ENCODE assay signal across 19 cellular contexts in the genomic region with DNA sequence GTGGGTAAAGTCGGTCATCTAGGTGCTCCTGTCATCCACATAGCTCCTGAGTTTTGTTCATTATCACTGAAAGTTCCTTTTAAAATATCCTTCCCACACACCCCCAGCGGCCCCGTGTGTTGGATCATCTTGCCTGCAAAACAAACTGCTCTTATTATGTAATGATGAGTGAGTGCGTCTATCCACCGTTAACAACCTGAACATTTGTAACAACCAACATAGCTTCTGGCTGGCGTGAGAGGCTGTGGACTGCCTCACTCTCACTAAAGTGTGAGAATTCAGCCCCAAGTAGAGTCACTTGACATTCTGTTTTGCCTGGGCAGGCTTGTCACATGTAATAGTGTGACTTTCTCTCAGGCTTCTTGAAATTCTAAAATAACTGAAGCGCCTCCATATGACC. TPM values are rescaled to one million over a fixed set of nuclear protein-coding genes. Genes with fewer than 3 reads are reported as not detected.
DNase-seq lines count a peak whose midpoint lies in the region; ATAC-seq, FAIRE-seq and TF ChIP-seq lines count a peak whose summit lies in the region.
"Had no signal": no experiment of that assay in that cellular context is flagged by ENCODE, and none has a peak within 500 bp of the region (broad histone marks: within the 10 kb centered on the region; RNA-seq: fewer than 3 reads in every experiment).

No MANE protein-coding gene starts in this region.

- H3K9ac ChIP-seq in MM.1S (ENCODE audit: low read length) = no peak overlapping the region

- no peak for ATAC-seq in stimulated activated naive B cell treated with anti-CD40 and anti-IgM and Interleukin-4, amounts not matched to agents 10 μg/mL and 1 μg/mL and 100 μg/mL, for 72 hours (replicated peaks)
- ATAC-seq: HepG2 had no signal

- intact Hi-C loops in dorsolateral prefrontal cortex (cut with DNase I) = no loop called here

- H3K27ac ChIP-seq in MM.1S (ENCODE audit: low read length) (peak overlapping the region; percentile 86; the same call in 1 of the 2 replicates), dorsolateral prefrontal cortex (peak overlapping the region in 33 of 59 donors; percentile 13 to 76 (median 56))
- H3K27ac ChIP-seq: stomach, WERI-Rb-1 had no signal

- no peaks in the 10 kb centered on the region for H3K36me3 Mint-ChIP-seq in stimulated activated naive B cell treated with anti-CD40 and anti-IgM and Interleukin-4, amounts not matched to agents 10 μg/mL and 1 μg/mL and 100 μg/mL, for 72 hours

- H3K9me3 Mint-ChIP-seq in stimulated activated naive B cell treated with anti-CD40 and anti-IgM and Interleukin-4, amounts not matched to agents 10 μg/mL and 1 μg/mL and 100 μg/mL, for 72 hours = no peaks in the 10 kb centered on the region

- H3F3A ChIP-seq in MM.1S (ENCODE audit: insufficient read depth, low read length) = peaks cover 13% of the 10 kb centered on the region

- no peak for FAIRE-seq in RCC 7860 (lab: Jason Lieb, UNC)
- FAIRE-seq: D721Med, HepG2 had no signal

- H3K9me2 ChIP-seq in MM.1S (replicated peaks; ENCODE audit: insufficient read depth, low read length) = no peaks in the 10 kb centered on the region

- peaks cover 50% of the 10 kb centered on the region for H3K4me1 ChIP-seq in MM.1S (ENCODE audit: low read length)

- H3K79me2 ChIP-seq in MM.1S (ENCODE audit: low read length) = peaks cover 15% of the 10 kb centered on the region

- no peak overlapping the region for H3K4me2 ChIP-seq in MM.1S (ENCODE audit: low read depth, low read length)

- H2AFZ ChIP-seq in MM.1S (ENCODE audit: low read length) = no peak overlapping the region

- H3K9me3 ChIP-seq in MM.1S (replicated peaks; ENCODE audit: insufficient read depth, low read length) = no peaks in the 10 kb centered on the region
- H3K9me3 ChIP-seq: Peyer's patch, stomach had no signal

- H3K27me3 Mint-ChIP-seq in stimulated activated naive B cell treated with anti-CD40 and anti-IgM and Interleukin-4, amounts not matched to agents 10 μg/mL and 1 μg/mL and 100 μg/mL, for 72 hours = peaks cover 0 to 7% of the 10 kb centered on the region in 2 donors

- H3K36me3 ChIP-seq in MM.1S (replicated peaks; ENCODE audit: insufficient read depth, low read length) (no peaks in the 10 kb centered on the region), H7 (replicated peaks; ENCODE audit: control insufficient read depth, insufficient read depth, low read length) (no peaks in the 10 kb centered on the region)
- H3K36me3 ChIP-seq: Peyer's patch, stomach, WERI-Rb-1 had no signal

- H3K27me3 ChIP-seq in MM.1S (replicated peaks; ENCODE audit: insufficient read depth, low read length) (no peaks in the 10 kb centered on the region), dorsolateral prefrontal cortex (peaks cover 0 to 8% (median 0%) of the 10 kb centered on the region in 45 donors), H7 (ENCODE audit: control insufficient read depth, insufficient read depth, low read length) (peaks cover 21% of the 10 kb centered on the region)
- H3K27me3 ChIP-seq: Peyer's patch had no signal

- no peak overlapping the region for H3K27ac Mint-ChIP-seq in stimulated activated naive B cell treated with anti-CD40 and anti-IgM and Interleukin-4, amounts not matched to agents 10 μg/mL and 1 μg/mL and 100 μg/mL, for 72 hours

- no peak overlapping the region for H3K4me3 ChIP-seq in MM.1S (ENCODE audit: low read length)
- H3K4me3 ChIP-seq in dorsolateral prefrontal cortex = no peak overlapping the region
- H3K4me3 ChIP-seq in H7 (ENCODE audit: insufficient read depth, low read depth, low read length) = no peak overlapping the region
- H3K4me3 ChIP-seq: Peyer's patch, stomach had no signal

- H4K20me1 ChIP-seq in MM.1S (ENCODE audit: insufficient read depth, low read length) = no peaks in the 10 kb centered on the region

- H3K4me1 Mint-ChIP-seq in stimulated activated naive B cell treated with anti-CD40 and anti-IgM and Interleukin-4, amounts not matched to agents 10 μg/mL and 1 μg/mL and 100 μg/mL, for 72 hours = peaks cover 19 to 31% of the 10 kb centered on the region in 2 donors

- TF ChIP-seq CTCF in MM.1S (IDR thresholded peaks at IDR 0.05; ENCODE audit: low read length) (no peak), dorsolateral prefrontal cortex (IDR thresholded peaks at IDR 0.05 in 54 of 56, conservative IDR thresholded peaks at IDR 0.05 in 2 of 56; ENCODE audit: low read depth in 1 of 56, partially characterized antibody in 56 of 56) (no peak)

- H3K4me3 Mint-ChIP-seq in stimulated activated naive B cell treated with anti-CD40 and anti-IgM and Interleukin-4, amounts not matched to agents 10 μg/mL and 1 μg/mL and 100 μg/mL, for 72 hours = no peak overlapping the region

- DNase-seq in activated CD8-positive, alpha-beta memory T cell treated with anti-CD3 and anti-CD28 coated beads for 24 hours = peak; percentile 54
- DNase-seq in activated CD8-positive, alpha-beta memory T cell treated with anti-CD3 and anti-CD28 coated beads, Interleukin-2, amount 50 U/mL, for 4 hours = no peak
- DNase-seq in MM.1S (no peak), dorsolateral prefrontal cortex (peak in 3 of 10 donors; percentile 47 to 56 (median 55)), superior temporal gyrus (ENCODE audit: extremely low spot score) (peak; percentile 66), RCC 7860 (ENCODE audit: low spot score) (no peak), H7 (no peak)
- no peak for DNase-seq in stimulated activated naive B cell treated with anti-CD40 and anti-IgM and Interleukin-4, amounts not matched to agents 10 μg/mL and 1 μg/mL and 100 μg/mL, for 72 hours
- DNase-seq: effector CD4-positive, alpha-beta T cell; mammary epithelial cell; MV-4-11; NCI-H2081; NCI-H526; stimulated activated CD4-positive, alpha-beta T cell treated with anti-CD3 and anti-CD28 coated beads, Interleukin-12 subunit alpha, Interleukin-12 subunit beta, amount 100 ng/mL, for 4 hours; stomach; WERI-Rb-1 had no signal

RNA-seq across cellular contexts. Expression of gene KCNA2, which starts 14.5 kb away (rescaled TPM):
- total RNA-seq in dorsolateral prefrontal cortex = 100 to 1,000 TPM in 119 of 120 experiments, 10 to 100 TPM in 1; 66.5 to 334 (median 205) TPM
- 0.03 and 0.04 TPM in 2 replicates for total RNA-seq in H7 (2014; rRNA removed; shearing (Covaris generic))
- total RNA-seq: HepG2 had no signal

RNA-seq across cellular contexts. Expression of gene KCNA3, which starts 54.1 kb away (rescaled TPM):
- 10 to 100 TPM in 112 of 120 experiments, 1 to 10 TPM in 8; 4.9 to 30.7 (median 16.4) TPM for total RNA-seq in dorsolateral prefrontal cortex
- 0.48 and 0.59 TPM in 2 replicates for total RNA-seq in H7 (2014; rRNA removed; shearing (Covaris generic))
- total RNA-seq: HepG2, mammary epithelial cell had no signal

Comparison
In these comparisons a context has a peak if more than half of its experiments do, and no peak if none do; other contexts are left out.
1. DNase-seq: peak in activated CD8-positive, alpha-beta memory T cell treated with anti-CD3 and anti-CD28 coated beads for 24 hours (single experiment) and superior temporal gyrus (single experiment); none in activated CD8-positive, alpha-beta memory T cell treated with anti-CD3 and anti-CD28 coated beads, Interleukin-2, amount 50 U/mL, for 4 hours (single experiment), MM.1S (single experiment), RCC 7860 (single experiment), stimulated activated naive B cell treated with anti-CD40 and anti-IgM and Interleukin-4, amounts not matched to agents 10 μg/mL and 1 μg/mL and 100 μg/mL, for 72 hours (single experiment) and H7 (single experiment).
2. RNA of gene KCNA2, which starts 14.5 kb away (total RNA-seq): 66.5 to 334 TPM in dorsolateral prefrontal cortex; 0.03 to 0.04 TPM in H7; every median in the first group is over 10 times any median in the second.